Comparison of ENCODE assay signal across 21 cellular contexts in genomic region chr4:119690871-119691270, GRCh38.
DNase-seq lines count a peak whose midpoint lies in the region; ATAC-seq and TF ChIP-seq lines count a peak whose summit lies in the region.
"Had no signal": no experiment of that assay in that cellular context is flagged by ENCODE, and none has a peak within 500 bp of the region (broad histone marks: within the 10 kb centered on the region; RNA-seq: fewer than 3 reads in every experiment).

No MANE protein-coding gene starts in this region.

- H4K20me1 ChIP-seq in GM23338 (replicated peaks; ENCODE audit: insufficient read depth) (no peaks in the 10 kb centered on the region), mammary epithelial cell (ENCODE audit: insufficient read depth, low read length) (no peaks in the 10 kb centered on the region)

- 57% methylated on average over 1 of the region's 1 CpG for WGBS in mammary epithelial cell (ENCODE audit: low coverage, missing lambda C conversion rate)
- no CpG with 5 or more reads among the region's 1 CpG for WGBS in mesendoderm (ENCODE audit: extremely low coverage, insufficient coverage, low lambda C conversion rate)

- no peaks in the 10 kb centered on the region for H3K9me2 ChIP-seq in GM23338 (ENCODE audit: insufficient read depth)

- H3K79me2 ChIP-seq in GM23338 (replicated peaks; ENCODE audit: insufficient read depth): no peaks in the 10 kb centered on the region
- no peaks in the 10 kb centered on the region for H3K79me2 ChIP-seq in mammary epithelial cell (ENCODE audit: insufficient read depth, low read length)
- no peaks in the 10 kb centered on the region for H3K79me2 ChIP-seq in mesendoderm (ENCODE audit: control insufficient read depth, insufficient read depth, low read length)

- CTCF ChIA-PET in mammary epithelial cell (lab: Charles Lee; ENCODE audit: low non-redundant PET): interaction anchor here (0.6 kb wide), 1 partner anchor 95 kb away, joined by 3 read pairs; no protein-coding TSS in a partner anchor

- H3K4ac ChIP-seq in mesendoderm (ENCODE audit: low read depth, low read length): no peak overlapping the region

- peaks cover 26% of the 10 kb centered on the region for H3K9me3 Mint-ChIP-seq in GM23338
- H3K9me3 Mint-ChIP-seq: dendritic cell treated with granulocyte-macrophage colony-stimulating factor and Interleukin-4, amounts not matched to agents 40 ng/mL and 50 ng/mL, for 4 days had no signal

- H3K4me1 Mint-ChIP-seq in GM23338: no peaks in the 10 kb centered on the region
- H3K4me1 Mint-ChIP-seq: CD4-positive, alpha-beta memory T cell; T-cell had no signal

- dilution Hi-C loops in mammary epithelial cell (cut with HindIII; ENCODE audit: low sequenced_read_pairs): no loop called here

- H2AFZ ChIP-seq in GM23338 (no peak overlapping the region), mammary epithelial cell (ENCODE audit: low read depth, low read length) (no peak overlapping the region)

- H2BK120ac ChIP-seq in mesendoderm (ENCODE audit: low read depth, low read length): no peak overlapping the region

- intact Hi-C loops in mammary epithelial cell (cut with micrococcal nuclease): no loop called here

- no peak overlapping the region for H3K23ac ChIP-seq in mesendoderm (ENCODE audit: low read length)

- no peak for TF ChIP-seq CTCF in GM23338 (conservative IDR thresholded peaks at IDR 0.05; ENCODE audit: low read depth in 2 of 2)
- no peak for TF ChIP-seq CTCF in mammary epithelial cell (conservative IDR thresholded peaks at IDR 0.05 in 1 of 2, IDR thresholded peaks at IDR 0.05 in 1 of 2; ENCODE audit: extremely low read depth in 1 of 2, insufficient read depth in 1 of 2, low read depth in 1 of 2, low read length in 2 of 2)

- no peak overlapping the region for H3K56ac ChIP-seq in mesendoderm (ENCODE audit: low read length)

- no peaks in the 10 kb centered on the region for H3K36me3 ChIP-seq in GM23338 (ENCODE audit: insufficient read depth)
- H3K36me3 ChIP-seq in mammary epithelial cell (ENCODE audit: insufficient read depth, low read length): no peaks in the 10 kb centered on the region
- no peaks in the 10 kb centered on the region for H3K36me3 ChIP-seq in mesendoderm (ENCODE audit: control insufficient read depth, insufficient read depth, low read length)
- H3K36me3 ChIP-seq: cardiac muscle cell, SJCRH30, suprapubic skin had no signal

- no peak overlapping the region for H3K27ac ChIP-seq in GM23338 (ENCODE audit: low read depth)
- H3K27ac ChIP-seq in mammary epithelial cell (ENCODE audit: insufficient read depth, low read depth, low read length): no peak overlapping the region
- no peak overlapping the region for H3K27ac ChIP-seq in mesendoderm (ENCODE audit: low read depth, low read length)
- H3K27ac ChIP-seq: cardiac muscle cell, SJCRH30, suprapubic skin had no signal

- H3K9me3 ChIP-seq in mammary epithelial cell (replicated peaks; ENCODE audit: insufficient read depth, low read length): no peaks in the 10 kb centered on the region
- H3K9me3 ChIP-seq: SJCRH30, suprapubic skin had no signal

- no peak overlapping the region for H2BK15ac ChIP-seq in mesendoderm (replicated peaks; ENCODE audit: low read depth)

- in situ Hi-C loops in mammary epithelial cell (cut with MboI; ENCODE audit: low sequenced_read_pairs in 2 of 2): no loop called here

- H3F3A ChIP-seq in GM23338 (replicated peaks; ENCODE audit: low read depth): no peaks in the 10 kb centered on the region

- H3K4me1 ChIP-seq in GM23338 (ENCODE audit: insufficient read depth) (no peaks in the 10 kb centered on the region), mammary epithelial cell (ENCODE audit: insufficient read depth, low read length) (no peaks in the 10 kb centered on the region), mesendoderm (ENCODE audit: control insufficient read depth, low read depth, low read length) (no peaks in the 10 kb centered on the region)
- H3K4me1 ChIP-seq: SJCRH30, suprapubic skin had no signal

- no TSS peak for BruUV-seq in mammary epithelial cell (replicated peaks; lab: Mats Ljungman, UMichigan)

- H3K36me3 Mint-ChIP-seq in GM23338 (ENCODE audit: low read depth): peaks cover 18% of the 10 kb centered on the region
- H3K36me3 Mint-ChIP-seq: T-cell had no signal

- no peak overlapping the region for H4K8ac ChIP-seq in mesendoderm (ENCODE audit: low read depth, low read length)

- H2BK5ac ChIP-seq in mesendoderm (ENCODE audit: low read length): no peak overlapping the region

- H3K4me3 Mint-ChIP-seq in GM23338: no peak overlapping the region
- H3K4me3 Mint-ChIP-seq: activated CD8-positive, alpha-beta T cell treated with anti-CD3 and anti-CD28 coated beads, Interleukin-2, amount 10 ng/mL, durations not matched to agents 7 days and 5 days; CD4-positive, alpha-beta memory T cell; dendritic cell treated with granulocyte-macrophage colony-stimulating factor and Interleukin-4, amounts not matched to agents 40 ng/mL and 50 ng/mL, for 4 days; neural crest cell; T-cell had no signal

- DNase-seq in GM23338 (ENCODE audit: low spot score) (peak; percentile 59), M059J (ENCODE audit: low read depth) (peak; percentile 43), mammary epithelial cell (peak; percentile 65), mesendoderm (peak; percentile 54), OCI-M2 (lab: John Stamatoyannopoulos, UW; ENCODE audit: unreplicated experiment) (no peak), NCI-H774 (lab: John Stamatoyannopoulos, UW) (no peak)
- DNase-seq: activated CD4-positive, CD25-positive, alpha-beta regulatory T cell treated with anti-CD3 and anti-CD28 coated beads, Interleukin-2, amount 50 U/mL, for 72 hours; activated CD8-positive, alpha-beta T cell treated with anti-CD3 and anti-CD28 coated beads, Interleukin-2, amount 10 ng/mL, durations not matched to agents 7 days and 5 days; amygdala; CD4-positive, alpha-beta memory T cell; DMS79; left ventricle myocardium superior; NCI-H2081 treated with DMSO at 0.1 percent for 48 hours; NCI-H524; SJCRH30; T-cell had no signal

- H3K27me3 ChIP-seq in GM23338 (ENCODE audit: insufficient read depth) (no peaks in the 10 kb centered on the region), mammary epithelial cell (ENCODE audit: insufficient read depth, low read length) (no peaks in the 10 kb centered on the region), mesendoderm (ENCODE audit: insufficient read depth, low read length, poor library complexity) (no peaks in the 10 kb centered on the region)
- H3K27me3 ChIP-seq: cardiac muscle cell, SJCRH30, suprapubic skin had no signal

- H3K79me1 ChIP-seq in mesendoderm (ENCODE audit: low read length): no peaks in the 10 kb centered on the region

- no peak overlapping the region for H3K27ac Mint-ChIP-seq in GM23338
- H3K27ac Mint-ChIP-seq: activated CD8-positive, alpha-beta T cell treated with anti-CD3 and anti-CD28 coated beads, Interleukin-2, amount 10 ng/mL, durations not matched to agents 7 days and 5 days; CD4-positive, alpha-beta memory T cell; dendritic cell treated with granulocyte-macrophage colony-stimulating factor and Interleukin-4, amounts not matched to agents 40 ng/mL and 50 ng/mL, for 4 days; T-cell had no signal

- ATAC-seq in GM23338: no peak
- no peak for ATAC-seq in GM19463 (IDR thresholded peaks at IDR 0.05; ENCODE audit: unreplicated experiment)
- ATAC-seq: activated CD8-positive, alpha-beta T cell treated with anti-CD3 and anti-CD28 coated beads, Interleukin-2, amount 10 ng/mL, durations not matched to agents 7 days and 5 days; left ventricle myocardium superior; T-cell had no signal

- no peak overlapping the region for H3K9ac ChIP-seq in mammary epithelial cell (ENCODE audit: insufficient read depth, low read length)
- no peak overlapping the region for H3K9ac ChIP-seq in mesendoderm (ENCODE audit: low read length)

- no peak overlapping the region for H4K5ac ChIP-seq in mesendoderm (ENCODE audit: low read length)

- no peak overlapping the region for H3K4me3 ChIP-seq in GM23338
- no peak overlapping the region for H3K4me3 ChIP-seq in mammary epithelial cell (replicated peaks in 1 of 3; ENCODE audit: insufficient read depth in 1 of 3, low read depth in 2 of 3, low read length in 3 of 3)
- H3K4me3 ChIP-seq in mesendoderm (ENCODE audit: low read length): no peak overlapping the region
- H3K4me3 ChIP-seq: cardiac muscle cell, SJCRH30, suprapubic skin had no signal

- no peak overlapping the region for H2AK5ac ChIP-seq in mesendoderm (ENCODE audit: low read length)

- peaks cover 2% of the 10 kb centered on the region for H3K27me3 Mint-ChIP-seq in GM23338 (ENCODE audit: insufficient read depth, low read depth, poor library complexity)
- H3K27me3 Mint-ChIP-seq: dendritic cell treated with granulocyte-macrophage colony-stimulating factor and Interleukin-4, amounts not matched to agents 40 ng/mL and 50 ng/mL, for 4 days had no signal

- H3K4me2 ChIP-seq in GM23338: no peak overlapping the region
- H3K4me2 ChIP-seq in mammary epithelial cell (ENCODE audit: insufficient read depth, low read depth, low read length): no peak overlapping the region
- no peak overlapping the region for H3K4me2 ChIP-seq in mesendoderm (ENCODE audit: low read length)

- no peak overlapping the region for H3K18ac ChIP-seq in mesendoderm (ENCODE audit: low read length)

TF ChIP-seq in GM23338, 12 proteins besides CTCF, POLR2A, EP300 and RAD21 (continues in another document):
- TF ChIP-seq STAT1 (IDR thresholded peaks at IDR 0.05; ENCODE audit: unreplicated experiment) (no peak), REST (IDR thresholded peaks at IDR 0.05; ENCODE audit: unreplicated experiment) (no peak), POLR2AphosphoS5 (IDR thresholded peaks at IDR 0.05; ENCODE audit: low read depth) (no peak)

Comparison
In these comparisons a context has a peak if more than half of its experiments do, and no peak if none do; other contexts are left out.
1. DNase-seq: peak in GM23338 (single experiment), M059J (single experiment), mammary epithelial cell (single experiment) and mesendoderm (single experiment); none in OCI-M2 (single experiment) and NCI-H774 (single experiment).